Comparison of ENCODE assay signal across 28 cellular contexts in genomic region chr4:53840643-53841042, GRCh38.
DNase-seq lines count a peak whose midpoint lies in the region; ATAC-seq, FAIRE-seq and TF ChIP-seq lines count a peak whose summit lies in the region.
"Had no signal": no experiment of that assay in that cellular context is flagged by ENCODE, and none has a peak within 500 bp of the region (broad histone marks: within the 10 kb centered on the region; RNA-seq: fewer than 3 reads in every experiment).

No MANE protein-coding gene starts in this region.

- H3K4me2 ChIP-seq in A549: peak overlapping the region; percentile 48
- no peak overlapping the region for H3K4me2 ChIP-seq in astrocyte (ENCODE audit: low read length)

- peak overlapping the region in 1 of 2 experiments; percentile 28; a peak in 1 of 6 replicates for H3K27ac ChIP-seq in A549
- no peak overlapping the region for H3K27ac ChIP-seq in astrocyte (ENCODE audit: low read depth, low read length)
- no peak overlapping the region for H3K27ac ChIP-seq in foreskin keratinocyte
- H3K27ac ChIP-seq: Peyer's patch, suprapubic skin, uterus had no signal

- TF ChIP-seq EP300 in A549 (IDR thresholded peaks at IDR 0.05): no peak

- H3K36me3 ChIP-seq in astrocyte (ENCODE audit: insufficient read depth, low read length): no peaks in the 10 kb centered on the region
- H3K36me3 ChIP-seq: BE2C, Peyer's patch, suprapubic skin, uterus had no signal

- POLR2A ChIA-PET in A549 (lab: Yijun Ruan, JAX): no interaction called here

- H3K27me3 Mint-ChIP-seq in astrocyte (ENCODE audit: low read depth, unreplicated experiment): peaks cover 12% of the 10 kb centered on the region

- no peaks in the 10 kb centered on the region for H3K36me3 Mint-ChIP-seq in astrocyte (ENCODE audit: low read depth, unreplicated experiment)
- H3K36me3 Mint-ChIP-seq: stimulated activated naive B cell treated with anti-CD40 and anti-IgM and Interleukin-4, amounts not matched to agents 10 μg/mL and 1 μg/mL and 100 μg/mL, for 72 hours had no signal

- no peak for FAIRE-seq in A549 (lab: Jason Lieb, UNC)
- no peak for FAIRE-seq in astrocyte (lab: Jason Lieb, UNC)
- FAIRE-seq: H54 had no signal

- DNase-seq in A549 (ENCODE audit: low read depth in 1 of 2, low spot score in 1 of 2): peak; percentile 1 to 12
- DNase-seq in M059J (ENCODE audit: low read depth): peak; percentile 8
- peak; percentile 51 for DNase-seq in astrocyte (ENCODE audit: low read depth)
- peak; percentile 7 to 41 for DNase-seq in foreskin keratinocyte
- DNase-seq in HK-2 (ENCODE audit: unreplicated experiment): no peak
- DNase-seq in stimulated activated CD4-positive, alpha-beta T cell treated with anti-CD3 and anti-CD28 coated beads, Interleukin-12 subunit alpha, Interleukin-12 subunit beta, amount 100 ng/mL, for 4 hours: no peak
- DNase-seq in SKM-1 (lab: John Stamatoyannopoulos, UW; ENCODE audit: unreplicated experiment): no peak
- DNase-seq: activated CD4-positive, alpha-beta T cell treated with anti-CD3 and anti-CD28 coated beads, Interleukin-2, amount 10 ng/mL, durations not matched to agents 24 days and 14 days; activated naive CD4-positive, alpha-beta T cell treated with Interleukin-2 at 50 U/mL for 16 hours; activated T-cell treated with anti-CD3 and anti-CD28 coated beads, Interleukin-2, amount 50 U/mL, for 72 hours; BE2C; central memory CD4-positive, alpha-beta T cell; DMS79 treated with DMSO at 0.1 percent for 48 hours; foreskin fibroblast; MM.1S; naive thymus-derived CD8-positive, alpha-beta T cell; NCI-H1417 treated with DMSO at 0.1 percent for 48 hours; NCI-H2107; NCI-H510A; Peyer's patch; stimulated activated CD4-positive, alpha-beta T cell treated with anti-CD3 and anti-CD28 coated beads, Interleukin-2, amount 100 ng/mL, for 48 hours; stimulated activated naive B cell treated with anti-CD40 and anti-IgM and Interleukin-4, amounts not matched to agents 10 μg/mL and 1 μg/mL and 100 μg/mL, for 72 hours; T-helper 2 cell; uterus had no signal

- H4K20me1 ChIP-seq in astrocyte (ENCODE audit: insufficient read depth, low read length): no peaks in the 10 kb centered on the region

- TF ChIP-seq POLR2A in A549 (IDR thresholded peaks at IDR 0.05; ENCODE audit: low read length): no peak

- no peaks in the 10 kb centered on the region for H3K79me2 ChIP-seq in astrocyte (ENCODE audit: insufficient read depth, low read length)

- peaks cover 8% of the 10 kb centered on the region for H3K4me1 Mint-ChIP-seq in astrocyte (ENCODE audit: low read depth, unreplicated experiment)
- H3K4me1 Mint-ChIP-seq: activated CD4-positive, alpha-beta T cell treated with anti-CD3 and anti-CD28 coated beads, Interleukin-2, amount 10 ng/mL, durations not matched to agents 24 days and 14 days; naive thymus-derived CD8-positive, alpha-beta T cell; stimulated activated naive B cell treated with anti-CD40 and anti-IgM and Interleukin-4, amounts not matched to agents 10 μg/mL and 1 μg/mL and 100 μg/mL, for 72 hours had no signal

- H3K4me1 ChIP-seq in A549 (peaks cover 12% of the 10 kb centered on the region), astrocyte (ENCODE audit: insufficient read depth, low read length) (no peaks in the 10 kb centered on the region), foreskin keratinocyte (no peaks in the 10 kb centered on the region)
- H3K4me1 ChIP-seq: BE2C, Peyer's patch, suprapubic skin, uterus had no signal

- TF ChIP-seq CTCF in A549 (IDR thresholded peaks at IDR 0.05): no peak
- no peak for TF ChIP-seq CTCF in astrocyte (IDR thresholded peaks at IDR 0.05; ENCODE audit: insufficient read depth, low read depth, low read length)
- TF ChIP-seq CTCF in foreskin keratinocyte (conservative IDR thresholded peaks at IDR 0.05): no peak

- H3K27me3 ChIP-seq in astrocyte (ENCODE audit: insufficient read depth, low read length): no peaks in the 10 kb centered on the region
- peaks cover 16% of the 10 kb centered on the region for H3K27me3 ChIP-seq in foreskin keratinocyte
- H3K27me3 ChIP-seq: BE2C, Peyer's patch, suprapubic skin, uterus had no signal

- peaks cover 10% of the 10 kb centered on the region for H3K9me3 Mint-ChIP-seq in astrocyte (ENCODE audit: unreplicated experiment)

- ATAC-seq in A549 (peak in 1 of 2 experiments; percentile 70; a peak in 3 of 6 replicates), foreskin keratinocyte (peak; percentile 67), HG02970 (IDR thresholded peaks at IDR 0.05; ENCODE audit: low FRiP score, unreplicated experiment) (no peak)
- ATAC-seq: activated T-cell treated with anti-CD3 and anti-CD28 coated beads, Interleukin-2, amount 50 U/mL, for 72 hours; left lobe of liver; naive thymus-derived CD8-positive, alpha-beta T cell; stimulated activated naive B cell treated with anti-CD40 and anti-IgM and Interleukin-4, amounts not matched to agents 10 μg/mL and 1 μg/mL and 100 μg/mL, for 72 hours had no signal

- 5% methylated on average over 2 of the region's 2 CpGs for WGBS in A549 (ENCODE audit: missing lambda C conversion rate)

- H3K4me3 ChIP-seq in A549: no peak overlapping the region
- no peak overlapping the region for H3K4me3 ChIP-seq in astrocyte (ENCODE audit: insufficient read depth, low read depth, low read length)
- H3K4me3 ChIP-seq: Peyer's patch, suprapubic skin, uterus had no signal

- H3K9me3 ChIP-seq in A549 (no peaks in the 10 kb centered on the region), astrocyte (ENCODE audit: insufficient read depth, low read depth, low read length) (no peaks in the 10 kb centered on the region)
- H3K9me3 ChIP-seq: BE2C, Peyer's patch, suprapubic skin, uterus had no signal

- H2AFZ ChIP-seq in astrocyte (ENCODE audit: low read depth, low read length): no peak overlapping the region

- TF ChIP-seq RAD21 in A549 (conservative IDR thresholded peaks at IDR 0.05 in 1 of 2, IDR thresholded peaks at IDR 0.05 in 1 of 2): no peak

- CTCF ChIA-PET in A549 (lab: Yijun Ruan, JAX): interaction anchor here (0.9 kb wide), 1 partner anchor 394 kb away, joined by 3 read pairs; no protein-coding TSS in a partner anchor

- H3K4me3 Mint-ChIP-seq in astrocyte (ENCODE audit: unreplicated experiment): no peak overlapping the region
- H3K4me3 Mint-ChIP-seq: activated CD4-positive, alpha-beta T cell treated with anti-CD3 and anti-CD28 coated beads, Interleukin-2, amount 10 ng/mL, durations not matched to agents 24 days and 14 days; activated T-cell treated with anti-CD3 and anti-CD28 coated beads, Interleukin-2, amount 50 U/mL, for 72 hours; naive thymus-derived CD8-positive, alpha-beta T cell; stimulated activated naive B cell treated with anti-CD40 and anti-IgM and Interleukin-4, amounts not matched to agents 10 μg/mL and 1 μg/mL and 100 μg/mL, for 72 hours had no signal

- H3K9ac ChIP-seq in astrocyte (ENCODE audit: low read length): no peak overlapping the region

- no peak overlapping the region for H3K27ac Mint-ChIP-seq in astrocyte (ENCODE audit: unreplicated experiment)
- H3K27ac Mint-ChIP-seq: activated CD4-positive, alpha-beta T cell treated with anti-CD3 and anti-CD28 coated beads, Interleukin-2, amount 10 ng/mL, durations not matched to agents 24 days and 14 days; activated T-cell treated with anti-CD3 and anti-CD28 coated beads, Interleukin-2, amount 50 U/mL, for 72 hours; naive thymus-derived CD8-positive, alpha-beta T cell; stimulated activated naive B cell treated with anti-CD40 and anti-IgM and Interleukin-4, amounts not matched to agents 10 μg/mL and 1 μg/mL and 100 μg/mL, for 72 hours had no signal

TF ChIP-seq in A549, 52 proteins besides CTCF, POLR2A, EP300 and RAD21:
- TF ChIP-seq, protein P1, sequence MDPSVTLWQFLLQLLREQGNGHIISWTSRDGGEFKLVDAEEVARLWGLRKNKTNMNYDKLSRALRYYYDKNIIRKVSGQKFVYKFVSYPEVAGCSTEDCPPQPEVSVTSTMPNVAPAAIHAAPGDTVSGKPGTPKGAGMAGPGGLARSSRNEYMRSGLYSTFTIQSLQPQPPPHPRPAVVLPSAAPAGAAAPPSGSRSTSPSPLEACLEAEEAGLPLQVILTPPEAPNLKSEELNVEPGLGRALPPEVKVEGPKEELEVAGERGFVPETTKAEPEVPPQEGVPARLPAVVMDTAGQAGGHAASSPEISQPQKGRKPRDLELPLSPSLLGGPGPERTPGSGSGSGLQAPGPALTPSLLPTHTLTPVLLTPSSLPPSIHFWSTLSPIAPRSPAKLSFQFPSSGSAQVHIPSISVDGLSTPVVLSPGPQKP (IDR thresholded peaks at IDR 0.05; ENCODE audit: low read depth, low read length): no peak
- TF ChIP-seq, protein P2, sequence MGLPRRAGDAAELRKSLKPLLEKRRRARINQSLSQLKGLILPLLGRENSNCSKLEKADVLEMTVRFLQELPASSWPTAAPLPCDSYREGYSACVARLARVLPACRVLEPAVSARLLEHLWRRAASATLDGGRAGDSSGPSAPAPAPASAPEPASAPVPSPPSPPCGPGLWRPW (IDR thresholded peaks at IDR 0.05): no peak
- TF ChIP-seq JUNB (IDR thresholded peaks at IDR 0.05): peak; percentile 36; the same call in 1 of the 2 replicates
- TF ChIP-seq FOSL2 (IDR thresholded peaks at IDR 0.05): 0 out of 2 replicates have a peak, but pooled peaks have one; percentile 19
- peak; percentile 69 for TF ChIP-seq FOSL2 (CRISPR knock-in tag; IDR thresholded peaks at IDR 0.05)
- TF ChIP-seq RFX5 (IDR thresholded peaks at IDR 0.05): peak; percentile 70; the same call in 1 of the 2 replicates

Comparison
In these comparisons a context has a peak if more than half of its experiments do, and no peak if none do; other contexts are left out.
1. DNase-seq: peak in A549 (2 of 2), M059J (single experiment), astrocyte (single experiment) and foreskin keratinocyte (2 of 2); none in HK-2 (single experiment), stimulated activated CD4-positive, alpha-beta T cell treated with anti-CD3 and anti-CD28 coated beads, Interleukin-12 subunit alpha, Interleukin-12 subunit beta, amount 100 ng/mL, for 4 hours (single experiment) and SKM-1 (single experiment).